Comparison of ENCODE assay signal across 1 cellular context in the genomic region with DNA sequence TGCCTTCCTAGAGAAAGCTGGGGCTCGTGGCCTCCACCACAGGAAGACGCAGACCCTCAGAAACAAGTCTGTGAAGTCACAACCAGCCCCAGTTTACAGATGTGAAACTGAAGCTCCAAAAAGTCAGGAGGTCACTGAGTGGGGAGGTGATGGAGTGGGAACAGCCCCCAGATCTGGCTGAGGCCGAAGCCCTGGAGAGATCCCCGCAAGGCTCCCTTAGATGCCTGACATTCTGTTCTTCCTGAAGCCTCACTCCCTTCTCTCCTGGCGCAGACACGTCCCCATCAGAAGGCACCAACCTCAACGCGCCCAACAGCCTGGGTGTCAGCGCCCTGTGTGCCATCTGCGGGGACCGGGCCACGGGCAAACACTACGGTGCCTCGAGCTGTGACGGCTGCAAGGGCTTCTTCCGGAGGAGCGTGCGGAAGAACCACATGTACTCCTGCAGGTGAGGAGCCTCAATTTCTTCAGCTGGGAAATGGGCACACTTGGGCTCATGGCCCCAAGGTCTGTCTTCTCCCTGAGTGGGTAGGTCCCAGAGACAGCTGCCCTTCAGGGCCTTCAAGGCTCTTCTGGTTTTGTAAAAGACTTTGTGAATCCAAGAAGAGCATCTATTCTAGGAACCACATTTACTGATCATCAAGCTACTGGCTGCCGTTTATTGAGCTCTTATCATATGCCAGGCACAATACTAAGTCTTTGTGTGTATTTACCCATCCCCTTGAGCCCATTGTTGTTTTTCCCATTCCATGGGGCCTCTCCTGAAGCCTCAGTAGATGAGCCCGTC.
A peak's percentile ranks its signal among the peaks of the same experiment; 100 is the strongest.
TF ChIP-seq lines count a peak whose summit lies in the region.

No MANE protein-coding gene starts in this region.

TF ChIP-seq in HepG2, 621 proteins besides CTCF, POLR2A, EP300 and RAD21 (continued from another document and continues in another):
- TF ChIP-seq RARA (CRISPR knock-in tag; IDR thresholded peaks at IDR 0.05) (no peak), ZNF672 (CRISPR knock-in tag; IDR thresholded peaks at IDR 0.05) (no peak), ZNF180 (CRISPR knock-in tag; IDR thresholded peaks at IDR 0.05; ENCODE audit: borderline replicate concordance, low read depth) (no peak), ZSCAN20 (CRISPR knock-in tag; IDR thresholded peaks at IDR 0.05; ENCODE audit: borderline replicate concordance) (no peak), PAF1 (CRISPR knock-in tag; IDR thresholded peaks at IDR 0.05) (peak; percentile 85), ZNF138 (CRISPR knock-in tag; IDR thresholded peaks at IDR 0.05; ENCODE audit: low read depth) (no peak), AFF4 (CRISPR knock-in tag; IDR thresholded peaks at IDR 0.05) (no peak), ZNF264 (CRISPR knock-in tag; IDR thresholded peaks at IDR 0.05) (no peak), MIXL1 (CRISPR knock-in tag; IDR thresholded peaks at IDR 0.05) (no peak), FOXC1 (CRISPR knock-in tag; IDR thresholded peaks at IDR 0.05; ENCODE audit: borderline replicate concordance) (no peak), ZBED4 (CRISPR knock-in tag; IDR thresholded peaks at IDR 0.05; ENCODE audit: borderline replicate concordance) (no peak), PAX8 (CRISPR knock-in tag; IDR thresholded peaks at IDR 0.05; ENCODE audit: borderline replicate concordance) (0 out of 2 replicates have a peak, but pooled peaks have one; percentile 55), SOX5 (CRISPR knock-in tag; IDR thresholded peaks at IDR 0.05; ENCODE audit: borderline replicate concordance) (no peak), ZNF746 (CRISPR knock-in tag; IDR thresholded peaks at IDR 0.05) (no peak), TGIF2 (CRISPR knock-in tag; IDR thresholded peaks at IDR 0.05) (no peak), AGO2 (optimal IDR thresholded peaks at IDR 0.05; ENCODE audit: low read depth, low read length) (peak; percentile 97), TRAFD1 (CRISPR knock-in tag; IDR thresholded peaks at IDR 0.05; ENCODE audit: borderline replicate concordance) (no peak), ZNF616 (CRISPR knock-in tag; IDR thresholded peaks at IDR 0.05; ENCODE audit: low read depth) (no peak), HNRNPK (IDR thresholded peaks at IDR 0.05; ENCODE audit: low read depth, low read length, poor library complexity, severe bottlenecking) (no peak), POLR2AphosphoS5 (IDR thresholded peaks at IDR 0.05; ENCODE audit: low read depth, low read length) (peak; percentile 61), ZNF563 (CRISPR knock-in tag; IDR thresholded peaks at IDR 0.05) (0 out of 2 replicates have a peak, but pooled peaks have one; percentile 30), NRL (CRISPR knock-in tag; IDR thresholded peaks at IDR 0.05; ENCODE audit: borderline replicate concordance) (no peak)
- TF ChIP-seq, protein P1, sequence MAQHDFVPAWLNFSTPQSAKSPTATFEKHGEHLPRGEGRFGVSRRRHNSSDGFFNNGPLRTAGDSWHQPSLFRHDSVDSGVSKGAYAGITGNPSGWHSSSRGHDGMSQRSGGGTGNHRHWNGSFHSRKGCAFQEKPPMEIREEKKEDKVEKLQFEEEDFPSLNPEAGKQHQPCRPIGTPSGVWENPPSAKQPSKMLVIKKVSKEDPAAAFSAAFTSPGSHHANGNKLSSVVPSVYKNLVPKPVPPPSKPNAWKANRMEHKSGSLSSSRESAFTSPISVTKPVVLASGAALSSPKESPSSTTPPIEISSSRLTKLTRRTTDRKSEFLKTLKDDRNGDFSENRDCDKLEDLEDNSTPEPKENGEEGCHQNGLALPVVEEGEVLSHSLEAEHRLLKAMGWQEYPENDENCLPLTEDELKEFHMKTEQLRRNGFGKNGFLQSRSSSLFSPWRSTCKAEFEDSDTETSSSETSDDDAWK (CRISPR knock-in tag; IDR thresholded peaks at IDR 0.05) = no peak
- TF ChIP-seq, protein P2, sequence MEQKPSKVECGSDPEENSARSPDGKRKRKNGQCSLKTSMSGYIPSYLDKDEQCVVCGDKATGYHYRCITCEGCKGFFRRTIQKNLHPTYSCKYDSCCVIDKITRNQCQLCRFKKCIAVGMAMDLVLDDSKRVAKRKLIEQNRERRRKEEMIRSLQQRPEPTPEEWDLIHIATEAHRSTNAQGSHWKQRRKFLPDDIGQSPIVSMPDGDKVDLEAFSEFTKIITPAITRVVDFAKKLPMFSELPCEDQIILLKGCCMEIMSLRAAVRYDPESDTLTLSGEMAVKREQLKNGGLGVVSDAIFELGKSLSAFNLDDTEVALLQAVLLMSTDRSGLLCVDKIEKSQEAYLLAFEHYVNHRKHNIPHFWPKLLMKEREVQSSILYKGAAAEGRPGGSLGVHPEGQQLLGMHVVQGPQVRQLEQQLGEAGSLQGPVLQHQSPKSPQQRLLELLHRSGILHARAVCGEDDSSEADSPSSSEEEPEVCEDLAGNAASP (CRISPR knock-in tag; IDR thresholded peaks at IDR 0.05; ENCODE audit: borderline replicate concordance) = no peak
- TF ChIP-seq, protein P3, sequence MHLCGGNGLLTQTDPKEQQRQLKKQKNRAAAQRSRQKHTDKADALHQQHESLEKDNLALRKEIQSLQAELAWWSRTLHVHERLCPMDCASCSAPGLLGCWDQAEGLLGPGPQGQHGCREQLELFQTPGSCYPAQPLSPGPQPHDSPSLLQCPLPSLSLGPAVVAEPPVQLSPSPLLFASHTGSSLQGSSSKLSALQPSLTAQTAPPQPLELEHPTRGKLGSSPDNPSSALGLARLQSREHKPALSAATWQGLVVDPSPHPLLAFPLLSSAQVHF (CRISPR knock-in tag; IDR thresholded peaks at IDR 0.05) = no peak
- TF ChIP-seq, protein P4, sequence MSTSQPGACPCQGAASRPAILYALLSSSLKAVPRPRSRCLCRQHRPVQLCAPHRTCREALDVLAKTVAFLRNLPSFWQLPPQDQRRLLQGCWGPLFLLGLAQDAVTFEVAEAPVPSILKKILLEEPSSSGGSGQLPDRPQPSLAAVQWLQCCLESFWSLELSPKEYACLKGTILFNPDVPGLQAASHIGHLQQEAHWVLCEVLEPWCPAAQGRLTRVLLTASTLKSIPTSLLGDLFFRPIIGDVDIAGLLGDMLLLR (CRISPR knock-in tag; IDR thresholded peaks at IDR 0.05) = no peak; the same call in 1 of the 2 replicates
- TF ChIP-seq, protein P5, sequence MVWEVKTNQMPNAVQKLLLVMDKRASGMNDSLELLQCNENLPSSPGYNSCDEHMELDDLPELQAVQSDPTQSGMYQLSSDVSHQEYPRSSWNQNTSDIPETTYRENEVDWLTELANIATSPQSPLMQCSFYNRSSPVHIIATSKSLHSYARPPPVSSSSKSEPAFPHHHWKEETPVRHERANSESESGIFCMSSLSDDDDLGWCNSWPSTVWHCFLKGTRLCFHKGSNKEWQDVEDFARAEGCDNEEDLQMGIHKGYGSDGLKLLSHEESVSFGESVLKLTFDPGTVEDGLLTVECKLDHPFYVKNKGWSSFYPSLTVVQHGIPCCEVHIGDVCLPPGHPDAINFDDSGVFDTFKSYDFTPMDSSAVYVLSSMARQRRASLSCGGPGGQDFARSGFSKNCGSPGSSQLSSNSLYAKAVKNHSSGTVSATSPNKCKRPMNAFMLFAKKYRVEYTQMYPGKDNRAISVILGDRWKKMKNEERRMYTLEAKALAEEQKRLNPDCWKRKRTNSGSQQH (CRISPR knock-in tag; IDR thresholded peaks at IDR 0.05; ENCODE audit: low read depth) = no peak
- TF ChIP-seq, protein P6, sequence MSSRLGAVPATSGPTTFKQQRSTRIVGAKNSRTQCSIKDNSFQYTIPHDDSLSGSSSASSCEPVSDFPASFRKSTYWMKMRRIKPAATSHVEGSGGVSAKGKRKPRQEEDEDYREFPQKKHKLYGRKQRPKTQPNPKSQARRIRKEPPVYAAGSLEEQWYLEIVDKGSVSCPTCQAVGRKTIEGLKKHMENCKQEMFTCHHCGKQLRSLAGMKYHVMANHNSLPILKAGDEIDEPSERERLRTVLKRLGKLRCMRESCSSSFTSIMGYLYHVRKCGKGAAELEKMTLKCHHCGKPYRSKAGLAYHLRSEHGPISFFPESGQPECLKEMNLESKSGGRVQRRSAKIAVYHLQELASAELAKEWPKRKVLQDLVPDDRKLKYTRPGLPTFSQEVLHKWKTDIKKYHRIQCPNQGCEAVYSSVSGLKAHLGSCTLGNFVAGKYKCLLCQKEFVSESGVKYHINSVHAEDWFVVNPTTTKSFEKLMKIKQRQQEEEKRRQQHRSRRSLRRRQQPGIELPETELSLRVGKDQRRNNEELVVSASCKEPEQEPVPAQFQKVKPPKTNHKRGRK (CRISPR knock-in tag; IDR thresholded peaks at IDR 0.05) = no peak
- TF ChIP-seq, protein P7, sequence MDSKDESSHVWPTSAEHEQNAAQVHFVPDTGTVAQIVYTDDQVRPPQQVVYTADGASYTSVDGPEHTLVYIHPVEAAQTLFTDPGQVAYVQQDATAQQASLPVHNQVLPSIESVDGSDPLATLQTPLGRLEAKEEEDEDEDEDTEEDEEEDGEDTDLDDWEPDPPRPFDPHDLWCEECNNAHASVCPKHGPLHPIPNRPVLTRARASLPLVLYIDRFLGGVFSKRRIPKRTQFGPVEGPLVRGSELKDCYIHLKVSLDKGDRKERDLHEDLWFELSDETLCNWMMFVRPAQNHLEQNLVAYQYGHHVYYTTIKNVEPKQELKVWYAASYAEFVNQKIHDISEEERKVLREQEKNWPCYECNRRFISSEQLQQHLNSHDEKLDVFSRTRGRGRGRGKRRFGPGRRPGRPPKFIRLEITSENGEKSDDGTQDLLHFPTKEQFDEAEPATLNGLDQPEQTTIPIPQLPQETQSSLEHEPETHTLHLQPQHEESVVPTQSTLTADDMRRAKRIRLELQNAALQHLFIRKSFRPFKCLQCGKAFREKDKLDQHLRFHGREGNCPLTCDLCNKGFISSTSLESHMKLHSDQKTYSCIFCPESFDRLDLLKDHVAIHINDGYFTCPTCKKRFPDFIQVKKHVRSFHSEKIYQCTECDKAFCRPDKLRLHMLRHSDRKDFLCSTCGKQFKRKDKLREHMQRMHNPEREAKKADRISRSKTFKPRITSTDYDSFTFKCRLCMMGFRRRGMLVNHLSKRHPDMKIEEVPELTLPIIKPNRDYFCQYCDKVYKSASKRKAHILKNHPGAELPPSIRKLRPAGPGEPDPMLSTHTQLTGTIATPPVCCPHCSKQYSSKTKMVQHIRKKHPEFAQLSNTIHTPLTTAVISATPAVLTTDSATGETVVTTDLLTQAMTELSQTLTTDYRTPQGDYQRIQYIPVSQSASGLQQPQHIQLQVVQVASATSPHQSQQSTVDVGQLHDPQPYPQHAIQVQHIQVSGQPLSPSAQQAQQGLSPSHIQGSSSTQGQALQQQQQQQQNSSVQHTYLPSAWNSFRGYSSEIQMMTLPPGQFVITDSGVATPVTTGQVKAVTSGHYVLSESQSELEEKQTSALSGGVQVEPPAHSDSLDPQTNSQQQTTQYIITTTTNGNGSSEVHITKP (CRISPR knock-in tag; IDR thresholded peaks at IDR 0.05; ENCODE audit: low read depth) = no peak
